ENCODE assay signal across 13 cellular contexts in genomic region chr3:114400369-114400768, GRCh38.
DNase-seq lines count a peak whose midpoint lies in the region; ATAC-seq and TF ChIP-seq lines count a peak whose summit lies in the region.
"Had no signal": no experiment of that assay in that cellular context is flagged by ENCODE, and none has a peak within 500 bp of the region (broad histone marks: within the 10 kb centered on the region; RNA-seq: fewer than 3 reads in every experiment).

No MANE protein-coding gene starts in this region.

- TF ChIP-seq EP300 in sigmoid colon (IDR thresholded peaks at IDR 0.05): no peak

- H3K4me3 ChIP-seq in BE2C (ENCODE audit: low read depth, low read length): peak overlapping the region; percentile 29
- H3K4me3 ChIP-seq in adrenal gland: no peak overlapping the region
- H3K4me3 ChIP-seq in sigmoid colon: peak overlapping the region in 2 of 4 donors; percentile 8 to 19
- H3K4me3 ChIP-seq: coronary artery had no signal

- ATAC-seq in left cardiac atrium (peak; percentile 13 to 16), GM21737 (IDR thresholded peaks at IDR 0.05; ENCODE audit: unreplicated experiment) (no peak)

- H3K27me3 ChIP-seq in BE2C (no peaks in the 10 kb centered on the region), adrenal gland (no peaks in the 10 kb centered on the region), sigmoid colon (no peaks in the 10 kb centered on the region)

- TF ChIP-seq POLR2A in adrenal gland (IDR thresholded peaks at IDR 0.05) (no peak), sigmoid colon (IDR thresholded peaks at IDR 0.05) (no peak)

- H3K4me1 ChIP-seq in BE2C (peaks cover 27% of the 10 kb centered on the region), adrenal gland (replicated peaks in 1 of 2) (peaks cover 0 to 5% of the 10 kb centered on the region in 2 donors), sigmoid colon (peaks cover 0 to 62% (median 43%) of the 10 kb centered on the region in 4 donors)

- DNase-seq in BE2C: no peak
- DNase-seq in adrenal gland: no peak
- no peak for DNase-seq in left cardiac atrium
- DNase-seq in sigmoid colon: no peak
- DNase-seq in NCI-H1092 (lab: John Stamatoyannopoulos, UW): no peak
- no peak for DNase-seq in iPS-NIHi11 (ENCODE audit: low spot score)
- DNase-seq in NCI-H1105 (lab: John Stamatoyannopoulos, UW): no peak
- DNase-seq: activated CD8-positive, alpha-beta memory T cell treated with anti-CD3 and anti-CD28 coated beads for 24 hours; GOT3; naive B cell; NCI-H82 had no signal

- 63 to 73% (median 66%) methylated on average over 2 to 4 of the region's 4 CpGs for WGBS in adrenal gland, 4 donors
- 83 to 93% methylated on average over 4 of the region's 4 CpGs for WGBS in sigmoid colon, 2 donors

- H3K27ac ChIP-seq in adrenal gland (peak overlapping the region in 3 of 5 donors; percentile 47 to 75 (median 50)), sigmoid colon (peak overlapping the region; percentile 57 to 79 (median 69))
- H3K27ac ChIP-seq: coronary artery had no signal

- H3K9me3 ChIP-seq in BE2C: no peaks in the 10 kb centered on the region
- H3K9me3 ChIP-seq in adrenal gland (replicated peaks in 1 of 3): no peaks in the 10 kb centered on the region
- H3K9me3 ChIP-seq in sigmoid colon: no peaks in the 10 kb centered on the region

- H3K36me3 ChIP-seq in BE2C: no peaks in the 10 kb centered on the region
- H3K36me3 ChIP-seq in adrenal gland (replicated peaks in 1 of 2): no peaks in the 10 kb centered on the region
- H3K36me3 ChIP-seq in sigmoid colon: no peaks in the 10 kb centered on the region

- intact Hi-C loops in adrenal gland (cut with DNase I) (no loop called here), left cardiac atrium (cut with DNase I) (no loop called here), sigmoid colon (cut with DNase I) (no loop called here)

- no peak for TF ChIP-seq CTCF in BE2C (IDR thresholded peaks at IDR 0.05; ENCODE audit: low read depth, low read length)
- no peak for TF ChIP-seq CTCF in adrenal gland (IDR thresholded peaks at IDR 0.05)
- TF ChIP-seq CTCF in sigmoid colon (IDR thresholded peaks at IDR 0.05): no peak
